In genomic region chr2:127581516-127582490, GRCh38 we compare ENCODE assay signal across 21 cellular contexts. TPM values are rescaled to one million over a fixed set of nuclear protein-coding genes. Genes with fewer than 3 reads are reported as not detected.
DNase-seq lines count a peak whose midpoint lies in the region; ATAC-seq and TF ChIP-seq lines count a peak whose summit lies in the region.
"Had no signal": no experiment of that assay in that cellular context is flagged by ENCODE, and none has a peak within 500 bp of the region (broad histone marks: within the 10 kb centered on the region; RNA-seq: fewer than 3 reads in every experiment).

No MANE protein-coding gene starts in this region.

- H3K9ac ChIP-seq in mesenchymal stem cell (ENCODE audit: low read length): no peak overlapping the region

- no peak for TF ChIP-seq CTCF in upper lobe of left lung (IDR thresholded peaks at IDR 0.05)

- H3K36me3 ChIP-seq in mesenchymal stem cell (ENCODE audit: control insufficient read depth in 1 of 2, insufficient read depth in 2 of 2, low read depth in 1 of 2, low read length in 2 of 2): no peaks in the 10 kb centered on the region
- H3K36me3 ChIP-seq in upper lobe of left lung: no peaks in the 10 kb centered on the region
- H3K36me3 ChIP-seq: HAP-1 had no signal

- no peaks in the 10 kb centered on the region for H3K36me3 Mint-ChIP-seq in activated naive CD4-positive, alpha-beta T cell treated with anti-CD3 and anti-CD28 coated beads, Interleukin-2, amount 10 ng/mL, durations not matched to agents 7 days and 5 days
- no peaks in the 10 kb centered on the region for H3K36me3 Mint-ChIP-seq in activated naive CD4-positive, alpha-beta T cell treated with anti-CD3 and anti-CD28 coated beads for 36 hours (ENCODE audit: low read depth)
- H3K36me3 Mint-ChIP-seq: CD14-positive monocyte had no signal

- no peaks in the 10 kb centered on the region for H3K9me3 ChIP-seq in mesenchymal stem cell (ENCODE audit: control insufficient read depth, low read length)
- no peaks in the 10 kb centered on the region for H3K9me3 ChIP-seq in upper lobe of left lung
- H3K9me3 ChIP-seq: A549, HAP-1 had no signal

- DNase-seq in activated naive CD4-positive, alpha-beta T cell treated with anti-CD3 and anti-CD28 coated beads, Interleukin-2, amount 10 ng/mL, durations not matched to agents 7 days and 5 days: peak; percentile 17
- no peak for DNase-seq in activated naive CD4-positive, alpha-beta T cell treated with anti-CD3 and anti-CD28 coated beads for 36 hours
- peak; percentile 37 for DNase-seq in activated CD8-positive, alpha-beta memory T cell treated with anti-CD3 and anti-CD28 coated beads, Interleukin-2, amount 50 U/mL, for 48 hours
- DNase-seq in mesenchymal stem cell (no peak), upper lobe of left lung (peak; percentile 15 to 73), midbrain (lab: John Stamatoyannopoulos, UW) (no peak)
- DNase-seq: COR-L47, DMS53, Karpas-422, MM.1S, NCI-H1105, NCI-H1930, NCI-H2171, NCI-H446 treated with DMSO at 0.1 percent for 48 hours, NCI-H774 had no signal

- H3K4me3 ChIP-seq in mesenchymal stem cell (ENCODE audit: insufficient read depth in 1 of 2, low read depth in 1 of 2, low read length in 2 of 2): no peak overlapping the region
- H3K4me3 ChIP-seq in upper lobe of left lung: no peak overlapping the region
- H3K4me3 ChIP-seq: A549, HAP-1 had no signal

- no peak for ATAC-seq in upper lobe of left lung (ENCODE audit: low FRiP score in 2 of 2)
- ATAC-seq in HG02678 (IDR thresholded peaks at IDR 0.05; ENCODE audit: unreplicated experiment): no peak
- ATAC-seq in GM21717 (IDR thresholded peaks at IDR 0.05; ENCODE audit: unreplicated experiment): no peak
- ATAC-seq: A549, Panc1 had no signal

- intact Hi-C loops in activated naive CD4-positive, alpha-beta T cell treated with anti-CD3 and anti-CD28 coated beads for 36 hours (cut with micrococcal nuclease): no loop called here

- no peak overlapping the region for H3K4me3 Mint-ChIP-seq in activated naive CD4-positive, alpha-beta T cell treated with anti-CD3 and anti-CD28 coated beads, Interleukin-2, amount 10 ng/mL, durations not matched to agents 7 days and 5 days
- H3K4me3 Mint-ChIP-seq in activated naive CD4-positive, alpha-beta T cell treated with anti-CD3 and anti-CD28 coated beads for 36 hours: no peak overlapping the region
- H3K4me3 Mint-ChIP-seq: CD14-positive monocyte had no signal

- H3K4me1 ChIP-seq in mesenchymal stem cell (ENCODE audit: control insufficient read depth, insufficient read depth, low read depth, low read length) (no peaks in the 10 kb centered on the region), upper lobe of left lung (peaks cover 0 to 2% (median under 1%) of the 10 kb centered on the region in 4 donors)
- H3K4me1 ChIP-seq: A549, HAP-1 had no signal

- H3K14ac ChIP-seq in mesenchymal stem cell (ENCODE audit: low read length in 2 of 2): no peak overlapping the region

- peak overlapping the region; percentile 2 for H4K8ac ChIP-seq in mesenchymal stem cell (ENCODE audit: low read length)

- H3K79me1 ChIP-seq in mesenchymal stem cell (replicated peaks; ENCODE audit: low read length, poor library complexity, severe bottlenecking): no peaks in the 10 kb centered on the region

- no peak overlapping the region for H2BK12ac ChIP-seq in mesenchymal stem cell (ENCODE audit: low read length in 2 of 2)

- peaks cover 21 to 50% of the 10 kb centered on the region in 2 experiments for H3K27me3 ChIP-seq in mesenchymal stem cell (ENCODE audit: control insufficient read depth in 1 of 2, insufficient read depth in 1 of 2, low read length in 2 of 2)
- no peaks in the 10 kb centered on the region for H3K27me3 ChIP-seq in upper lobe of left lung

- H3K23ac ChIP-seq in mesenchymal stem cell (ENCODE audit: low read length in 2 of 2): no peak overlapping the region

- no peak overlapping the region for H2AK5ac ChIP-seq in mesenchymal stem cell (ENCODE audit: low read length, severe bottlenecking)

- H3K4me2 ChIP-seq in mesenchymal stem cell (ENCODE audit: low read length, poor library complexity, severe bottlenecking): no peak overlapping the region
- H3K4me2 ChIP-seq: A549 had no signal

- no peak for TF ChIP-seq POLR2A in upper lobe of left lung (IDR thresholded peaks at IDR 0.05)

- H3K4me1 Mint-ChIP-seq in activated naive CD4-positive, alpha-beta T cell treated with anti-CD3 and anti-CD28 coated beads, Interleukin-2, amount 10 ng/mL, durations not matched to agents 7 days and 5 days: peaks cover 5% of the 10 kb centered on the region
- peaks cover 2% of the 10 kb centered on the region for H3K4me1 Mint-ChIP-seq in activated naive CD4-positive, alpha-beta T cell treated with anti-CD3 and anti-CD28 coated beads for 36 hours (ENCODE audit: low read depth)

- no peak overlapping the region for H2AFZ ChIP-seq in mesenchymal stem cell (ENCODE audit: low read depth, low read length)

- no peak overlapping the region for H2BK5ac ChIP-seq in mesenchymal stem cell (ENCODE audit: low read depth, low read length, poor library complexity, severe bottlenecking)

- H3K4ac ChIP-seq in mesenchymal stem cell (ENCODE audit: low read depth in 1 of 2, low read length in 2 of 2): no peak overlapping the region

- H2BK15ac ChIP-seq in mesenchymal stem cell (ENCODE audit: low read depth, poor library complexity, severe bottlenecking): no peak overlapping the region

- H3K9me3 Mint-ChIP-seq in activated naive CD4-positive, alpha-beta T cell treated with anti-CD3 and anti-CD28 coated beads, Interleukin-2, amount 10 ng/mL, durations not matched to agents 7 days and 5 days: no peaks in the 10 kb centered on the region
- H3K9me3 Mint-ChIP-seq in activated naive CD4-positive, alpha-beta T cell treated with anti-CD3 and anti-CD28 coated beads for 36 hours: no peaks in the 10 kb centered on the region

- no peak overlapping the region for H3K18ac ChIP-seq in mesenchymal stem cell (ENCODE audit: low read depth in 1 of 2, low read length in 2 of 2)

- CTCF ChIA-PET in activated naive CD4-positive, alpha-beta T cell treated with anti-CD3 and anti-CD28 coated beads, Interleukin-2, amount 10 ng/mL, durations not matched to agents 7 days and 5 days (lab: Charles Lee): interaction anchor here (1.3 to 2.4 kb wide), 2 partner anchors 10 to 68 kb away, joined by 5 to 16 read pairs; no protein-coding TSS in a partner anchor
- CTCF ChIA-PET in activated naive CD4-positive, alpha-beta T cell treated with anti-CD3 and anti-CD28 coated beads for 36 hours (lab: Charles Lee): interaction anchor here (1.6 kb wide), 1 partner anchor 9 kb away, joined by 8 read pairs; no protein-coding TSS in a partner anchor

- no peak overlapping the region for H3K27ac Mint-ChIP-seq in activated naive CD4-positive, alpha-beta T cell treated with anti-CD3 and anti-CD28 coated beads, Interleukin-2, amount 10 ng/mL, durations not matched to agents 7 days and 5 days
- no peak overlapping the region for H3K27ac Mint-ChIP-seq in activated naive CD4-positive, alpha-beta T cell treated with anti-CD3 and anti-CD28 coated beads for 36 hours
- H3K27ac Mint-ChIP-seq: CD14-positive monocyte had no signal

- no peak for TF ChIP-seq EP300 in upper lobe of left lung (IDR thresholded peaks at IDR 0.05)

- H3K27me3 Mint-ChIP-seq in activated naive CD4-positive, alpha-beta T cell treated with anti-CD3 and anti-CD28 coated beads, Interleukin-2, amount 10 ng/mL, durations not matched to agents 7 days and 5 days: peaks cover 33% of the 10 kb centered on the region
- H3K27me3 Mint-ChIP-seq in activated naive CD4-positive, alpha-beta T cell treated with anti-CD3 and anti-CD28 coated beads for 36 hours (ENCODE audit: low read depth): no peaks in the 10 kb centered on the region

- no peak overlapping the region for H4K91ac ChIP-seq in mesenchymal stem cell (ENCODE audit: low read length)

- H2BK120ac ChIP-seq in mesenchymal stem cell (ENCODE audit: low read depth, low read length): no peak overlapping the region

- WGBS in mesenchymal stem cell: 90% methylated on average over 21 of the region's 21 CpGs
- WGBS in upper lobe of left lung, 2 donors: 93% methylated on average over 13 to 21 of the region's 21 CpGs

- H3K27ac ChIP-seq in mesenchymal stem cell (ENCODE audit: low read length, poor library complexity, severe bottlenecking) (no peak overlapping the region), upper lobe of left lung (no peak overlapping the region)
- H3K27ac ChIP-seq: A549 had no signal

RNA-seq across cellular contexts. Expression of gene MYO7B, which starts 46.3 kb away (rescaled TPM):
- total RNA-seq in activated naive CD4-positive, alpha-beta T cell treated with anti-CD3 and anti-CD28 coated beads for 36 hours: under 1 TPM; 0.37 to 0.41 TPM
- not detected for polyA plus RNA-seq in mesenchymal stem cell (2013, experiment 1 of 2)
- polyA plus RNA-seq in mesenchymal stem cell (2013, experiment 2 of 2): 0.01 TPM
- total RNA-seq in upper lobe of left lung: 1 to 10 TPM; 1.2 to 6.1 (median 3.1) TPM

RNA-seq across cellular contexts. Expression of gene IWS1, which starts 55.5 kb away (rescaled TPM):
- total RNA-seq in activated naive CD4-positive, alpha-beta T cell treated with anti-CD3 and anti-CD28 coated beads for 36 hours: 10 to 100 TPM; 52.1 to 52.5 TPM
- polyA plus RNA-seq in mesenchymal stem cell (2013, experiment 1 of 2): 32.8 TPM
- polyA plus RNA-seq in mesenchymal stem cell (2013, experiment 2 of 2): 31.3 TPM
- 100 to 1,000 TPM in 1 of 6 donors, 10 to 100 TPM in 5; 29.5 to 128 (median 58.6) TPM for total RNA-seq in upper lobe of left lung

Comparison
In these comparisons a context has a peak if more than half of its experiments do, and no peak if none do; other contexts are left out.
1. DNase-seq: peak in activated naive CD4-positive, alpha-beta T cell treated with anti-CD3 and anti-CD28 coated beads, Interleukin-2, amount 10 ng/mL, durations not matched to agents 7 days and 5 days (single experiment), activated CD8-positive, alpha-beta memory T cell treated with anti-CD3 and anti-CD28 coated beads, Interleukin-2, amount 50 U/mL, for 48 hours (single experiment) and upper lobe of left lung (2 of 2); none in activated naive CD4-positive, alpha-beta T cell treated with anti-CD3 and anti-CD28 coated beads for 36 hours (single experiment), mesenchymal stem cell (single experiment) and midbrain (single experiment).